ENCODE assay signal across 12 cellular contexts in the genomic region with DNA sequence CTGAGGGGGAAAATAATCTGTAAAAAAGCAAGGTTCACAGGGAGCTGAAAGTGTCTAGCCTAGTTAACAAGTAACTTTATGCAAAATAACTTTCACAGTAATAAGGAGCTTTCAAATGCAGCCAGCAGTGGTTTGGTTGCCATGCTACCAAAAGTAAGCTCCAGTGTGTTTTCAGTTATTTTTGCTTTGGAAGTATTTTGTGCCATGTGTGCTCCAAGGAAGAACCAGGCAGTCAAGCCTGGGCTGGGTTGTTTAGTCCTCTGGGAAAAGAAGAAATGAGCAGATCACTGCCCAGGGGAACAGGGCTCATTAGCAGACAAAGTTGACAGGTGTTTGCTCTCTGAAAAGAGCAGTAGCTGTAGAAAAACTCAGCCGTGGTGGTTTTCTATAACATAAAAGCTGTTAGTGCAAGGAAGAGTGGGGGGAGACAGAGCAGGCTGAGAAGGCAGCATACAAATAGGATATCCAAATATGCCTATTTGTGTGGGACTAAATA.
DNase-seq lines count a peak whose midpoint lies in the region; ATAC-seq and TF ChIP-seq lines count a peak whose summit lies in the region.
"Had no signal": no experiment of that assay in that cellular context is flagged by ENCODE, and none has a peak within 500 bp of the region (broad histone marks: within the 10 kb centered on the region; RNA-seq: fewer than 3 reads in every experiment).

No MANE protein-coding gene starts in this region.

- peak; percentile 10 for TF ChIP-seq POLR2A in GM18951 (IDR thresholded peaks at IDR 0.05; ENCODE audit: extremely low read depth, insufficient read depth, insufficient read length)
- TF ChIP-seq POLR2A in uterus (IDR thresholded peaks at IDR 0.05): no peak

- DNase-seq in myocyte (ENCODE audit: low read depth) (peak; percentile 56), HEK293T (ENCODE audit: extremely low spot score) (no peak), uterus (no peak), cerebellum (ENCODE audit: low spot score) (no peak), cerebellar cortex (ENCODE audit: low spot score) (no peak)
- DNase-seq: activated B cell treated with CpG ODN at 0.5 μM for 24 hours, NCI-H2081 had no signal

- CTCF ChIA-PET in HEK293T (lab: Yijun Ruan, JAX): no interaction called here

- H3K27ac ChIP-seq in uterus: no peak overlapping the region
- H3K27ac ChIP-seq: cardiac muscle cell, right atrium auricular region had no signal

- POLR2A ChIA-PET in HEK293T (lab: Yijun Ruan, JAX): no interaction called here

- no peaks in the 10 kb centered on the region for H3K27me3 ChIP-seq in uterus
- H3K27me3 ChIP-seq: cardiac muscle cell, right atrium auricular region had no signal

- H3K4me3 ChIP-seq in uterus: no peak overlapping the region
- H3K4me3 ChIP-seq: cardiac muscle cell, right atrium auricular region had no signal

- H3K36me3 ChIP-seq in uterus: no peaks in the 10 kb centered on the region
- H3K36me3 ChIP-seq: cardiac muscle cell, right atrium auricular region had no signal

- ATAC-seq in HG02610 (IDR thresholded peaks at IDR 0.05; ENCODE audit: unreplicated experiment) (peak; percentile 91), HG03575 (IDR thresholded peaks at IDR 0.05; ENCODE audit: extremely low read depth, insufficient number of reproducible peaks, low FRiP score, unreplicated experiment) (peak; percentile 95)

- TF ChIP-seq CTCF in uterus (IDR thresholded peaks at IDR 0.05): no peak

- in situ Hi-C loops in GM18951 (cut with MboI; ENCODE audit: low sequenced_read_pairs, unreplicated experiment): no loop called here

- no peaks in the 10 kb centered on the region for H3K9me3 ChIP-seq in uterus

- no peaks in the 10 kb centered on the region for H3K4me1 ChIP-seq in uterus
- H3K4me1 ChIP-seq: right atrium auricular region had no signal

- intact Hi-C loops in uterus (cut with DNase I; ENCODE audit: low total_unique reads): no loop called here

TF ChIP-seq in HEK293T, 16 proteins besides CTCF, POLR2A, EP300 and RAD21:
- TF ChIP-seq ELF4 (IDR thresholded peaks at IDR 0.05): no peak
- no peak for TF ChIP-seq ARNT (IDR thresholded peaks at IDR 0.05)
- TF ChIP-seq SUZ12 (IDR thresholded peaks at IDR 0.05): no peak
- no peak for TF ChIP-seq TARDBP (IDR thresholded peaks at IDR 0.05)
- TF ChIP-seq NFRKB (IDR thresholded peaks at IDR 0.05): no peak
- no peak for TF ChIP-seq FOXA1 (IDR thresholded peaks at IDR 0.05)
- no peak for TF ChIP-seq LEF1 (IDR thresholded peaks at IDR 0.05; ENCODE audit: borderline replicate concordance)
- TF ChIP-seq HDGF (IDR thresholded peaks at IDR 0.05; ENCODE audit: borderline replicate concordance): no peak
- TF ChIP-seq, protein P1, sequence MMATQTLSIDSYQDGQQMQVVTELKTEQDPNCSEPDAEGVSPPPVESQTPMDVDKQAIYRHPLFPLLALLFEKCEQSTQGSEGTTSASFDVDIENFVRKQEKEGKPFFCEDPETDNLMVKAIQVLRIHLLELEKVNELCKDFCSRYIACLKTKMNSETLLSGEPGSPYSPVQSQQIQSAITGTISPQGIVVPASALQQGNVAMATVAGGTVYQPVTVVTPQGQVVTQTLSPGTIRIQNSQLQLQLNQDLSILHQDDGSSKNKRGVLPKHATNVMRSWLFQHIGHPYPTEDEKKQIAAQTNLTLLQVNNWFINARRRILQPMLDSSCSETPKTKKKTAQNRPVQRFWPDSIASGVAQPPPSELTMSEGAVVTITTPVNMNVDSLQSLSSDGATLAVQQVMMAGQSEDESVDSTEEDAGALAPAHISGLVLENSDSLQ (IDR thresholded peaks at IDR 0.05): no peak
- TF ChIP-seq BHLHE40 (IDR thresholded peaks at IDR 0.05; ENCODE audit: borderline replicate concordance): no peak
TF ChIP-seq in HEK293T: peak in this region for 0.
